In the genomic region with DNA sequence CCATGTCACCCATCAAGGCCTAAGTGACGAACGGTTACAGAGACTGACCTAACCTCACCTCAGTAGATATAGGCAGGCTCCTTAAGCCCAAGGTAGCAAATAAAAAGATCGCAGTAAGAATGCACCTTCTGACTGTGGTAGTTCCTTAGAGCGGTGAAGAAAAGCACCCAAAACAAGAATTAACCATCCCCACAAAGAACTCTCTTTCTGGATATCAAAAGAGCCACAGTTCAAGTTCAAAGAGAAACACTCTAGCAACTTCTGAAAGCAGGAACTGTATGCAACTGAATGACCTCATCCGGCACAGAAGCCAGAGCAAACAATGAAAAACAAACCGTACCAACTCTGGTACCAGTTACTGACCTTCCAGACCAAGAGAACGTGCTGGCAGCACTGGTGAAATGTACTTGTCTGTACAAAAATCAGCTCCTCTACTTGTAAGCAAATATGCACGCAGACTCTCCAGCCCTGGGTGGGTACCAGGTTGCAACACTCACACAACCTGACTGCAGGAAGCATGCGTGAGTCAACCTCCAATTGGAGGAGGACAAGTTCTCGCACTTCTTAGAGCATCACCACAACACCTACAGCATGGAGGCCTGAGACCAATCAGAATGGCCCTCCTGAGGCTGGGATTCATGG, we compare ENCODE assay signal across 9 cellular contexts.
DNase-seq lines count a peak whose midpoint lies in the region; ATAC-seq, FAIRE-seq and TF ChIP-seq lines count a peak whose summit lies in the region.
"Had no signal": no experiment of that assay in that cellular context is flagged by ENCODE, and none has a peak within 500 bp of the region (broad histone marks: within the 10 kb centered on the region; RNA-seq: fewer than 3 reads in every experiment).

No MANE protein-coding gene starts in this region.

- H2AFZ ChIP-seq in astrocyte (ENCODE audit: low read depth, low read length) = no peak overlapping the region

- no peaks in the 10 kb centered on the region for H3K27me3 Mint-ChIP-seq in astrocyte (ENCODE audit: low read depth, unreplicated experiment)

- WGBS in lung, 2 donors = 45 to 49% methylated on average over 10 of the region's 10 CpGs
- 51 to 58% methylated on average over 10 of the region's 10 CpGs for WGBS in thyroid gland, 2 donors

- H3K4me3 ChIP-seq in AG10803 (ENCODE audit: low read length) (no peak overlapping the region), astrocyte (ENCODE audit: insufficient read depth, low read depth, low read length) (no peak overlapping the region), lung (no peak overlapping the region), thyroid gland (replicated peaks in 1 of 3) (no peak overlapping the region)

- DNase-seq in AG10803 (ENCODE audit: low read depth) (peak; percentile 20), NCI-H226 (peak; percentile 97), astrocyte (ENCODE audit: low read depth) (peak; percentile 58), lung (ENCODE audit: low spot score) (peak; percentile 90), thyroid gland (peak; percentile 61 to 68), KG1 (lab: John Stamatoyannopoulos, UW) (no peak), mesenteric fat pad (ENCODE audit: low spot score) (no peak)

- H3K79me2 ChIP-seq in astrocyte (ENCODE audit: insufficient read depth, low read length) = peaks cover 66% of the 10 kb centered on the region

- intact Hi-C loops in thyroid gland (cut with DNase I) = no loop called here

- no peak for TF ChIP-seq CTCF in AG10803 (conservative IDR thresholded peaks at IDR 0.05; ENCODE audit: low read length)
- TF ChIP-seq CTCF in astrocyte (IDR thresholded peaks at IDR 0.05; ENCODE audit: insufficient read depth, low read depth, low read length) = no peak
- no peak for TF ChIP-seq CTCF in lung (IDR thresholded peaks at IDR 0.05; ENCODE audit: control extremely low read depth, extremely low read depth)
- TF ChIP-seq CTCF in thyroid gland (IDR thresholded peaks at IDR 0.05) = no peak

- H3K36me3 Mint-ChIP-seq in astrocyte (ENCODE audit: low read depth, unreplicated experiment) = peaks cover 20% of the 10 kb centered on the region

- H3K4me2 ChIP-seq in astrocyte (ENCODE audit: low read length) = peak overlapping the region; percentile 34

- H4K20me1 ChIP-seq in astrocyte (ENCODE audit: insufficient read depth, low read length) = peaks cover 27% of the 10 kb centered on the region

- ATAC-seq in GM21367 (IDR thresholded peaks at IDR 0.05; ENCODE audit: unreplicated experiment) (peak; percentile 52), lung (ENCODE audit: insufficient read depth, low FRiP score) (peak; percentile 82)

- H3K27ac ChIP-seq in astrocyte (ENCODE audit: low read depth, low read length) = peak overlapping the region; percentile 54
- peak overlapping the region in 1 of 2 donors; percentile 83 for H3K27ac ChIP-seq in lung (ENCODE audit: low read depth in 1 of 2, low read length in 1 of 2)
- H3K27ac ChIP-seq in thyroid gland = peak overlapping the region; percentile 10 to 84 (median 47)

- no peak overlapping the region for H3K4me3 Mint-ChIP-seq in astrocyte (ENCODE audit: unreplicated experiment)

- H3K9me3 ChIP-seq in astrocyte (ENCODE audit: insufficient read depth, low read depth, low read length) = no peaks in the 10 kb centered on the region
- H3K9me3 ChIP-seq in lung (ENCODE audit: control insufficient read depth in 2 of 2, insufficient read depth in 1 of 2, low read length in 1 of 2) = no peaks in the 10 kb centered on the region
- H3K9me3 ChIP-seq in thyroid gland = no peaks in the 10 kb centered on the region

- peaks cover 4% of the 10 kb centered on the region for H3K9me3 Mint-ChIP-seq in astrocyte (ENCODE audit: unreplicated experiment)

- no peak for TF ChIP-seq POLR2A in thyroid gland (IDR thresholded peaks at IDR 0.05)

- H3K27me3 ChIP-seq in astrocyte (ENCODE audit: insufficient read depth, low read length) = no peaks in the 10 kb centered on the region
- no peaks in the 10 kb centered on the region for H3K27me3 ChIP-seq in lung (ENCODE audit: control insufficient read depth, insufficient read depth)
- no peaks in the 10 kb centered on the region for H3K27me3 ChIP-seq in thyroid gland

- H3K36me3 ChIP-seq in astrocyte (ENCODE audit: insufficient read depth, low read length) (no peaks in the 10 kb centered on the region), lung (ENCODE audit: control insufficient read depth in 2 of 2, insufficient read depth in 2 of 2, low read length in 2 of 2) (peaks cover 0 to 3% of the 10 kb centered on the region in 2 donors), thyroid gland (no peaks in the 10 kb centered on the region)

- H3K4me1 ChIP-seq in astrocyte (ENCODE audit: insufficient read depth, low read length) (peaks cover 5% of the 10 kb centered on the region), lung (ENCODE audit: control insufficient read depth in 2 of 2, insufficient read depth in 2 of 2, low read length in 2 of 2) (peaks cover 0 to 14% of the 10 kb centered on the region in 2 donors), thyroid gland (peaks cover 4 to 7% of the 10 kb centered on the region in 2 donors)

- peak overlapping the region; percentile 16 for H3K9ac ChIP-seq in astrocyte (ENCODE audit: low read length)

- no peak overlapping the region for H3K27ac Mint-ChIP-seq in astrocyte (ENCODE audit: unreplicated experiment)

- FAIRE-seq in astrocyte (lab: Jason Lieb, UNC) = no peak
- FAIRE-seq: colon had no signal

- H3K4me1 Mint-ChIP-seq in astrocyte (ENCODE audit: low read depth, unreplicated experiment) = peaks cover 15% of the 10 kb centered on the region

Comparison
In these comparisons a context has a peak if more than half of its experiments do, and no peak if none do; other contexts are left out.
1. DNase-seq: peak in AG10803 (single experiment), NCI-H226 (single experiment), astrocyte (single experiment), lung (single experiment) and thyroid gland (2 of 2); none in KG1 (single experiment) and mesenteric fat pad (single experiment).